8 cellular contexts compared by ENCODE assay signal in the genomic region with DNA sequence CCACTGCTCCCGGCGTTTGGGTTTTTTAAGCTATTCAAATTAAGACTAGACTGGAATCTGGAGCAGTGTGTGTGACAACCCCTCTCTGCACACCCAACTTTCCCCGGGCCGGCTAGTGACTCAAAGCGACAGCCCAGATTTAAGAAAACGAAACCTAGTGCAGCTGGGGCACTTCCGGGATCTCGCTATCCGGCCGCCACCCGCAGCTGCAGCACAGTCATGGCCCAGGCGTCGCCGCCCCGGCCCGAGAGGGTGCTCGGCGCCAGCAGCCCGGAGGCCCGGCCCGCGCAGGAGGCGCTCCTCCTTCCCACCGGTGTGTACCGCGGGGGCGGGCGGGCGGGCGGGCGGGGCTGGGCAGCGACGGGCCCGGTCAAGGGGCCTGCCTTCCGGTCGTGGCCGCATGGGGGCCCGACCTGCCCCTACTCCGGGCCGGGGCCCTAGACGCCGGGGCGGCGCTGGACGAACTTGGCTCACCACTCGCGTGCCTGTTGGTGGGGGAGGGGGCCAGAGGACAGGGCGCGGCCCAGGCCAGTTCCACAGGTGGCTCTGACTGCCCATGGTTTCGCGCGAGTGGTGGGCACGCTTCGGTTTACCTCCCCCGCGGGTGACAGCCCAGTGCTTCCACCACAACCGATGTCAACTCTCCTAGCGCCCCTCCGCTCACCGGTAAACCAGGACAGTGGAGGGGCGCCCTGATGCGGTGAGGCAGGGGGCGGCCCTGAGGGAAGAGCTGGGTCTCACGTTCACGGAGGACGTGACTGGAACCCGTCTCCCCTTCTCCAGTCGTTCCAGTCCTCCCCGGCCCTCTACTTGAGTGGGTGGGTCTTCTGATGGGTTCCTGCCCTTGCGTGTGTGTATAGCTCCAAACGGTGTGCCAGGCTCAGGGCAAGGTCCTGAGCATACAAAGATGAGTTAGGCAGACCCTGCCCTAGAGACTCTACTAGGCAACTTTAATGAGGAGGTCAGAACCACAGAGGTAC. TPM values are rescaled to one million over a fixed set of nuclear protein-coding genes. Genes with fewer than 3 reads are reported as not detected.
DNase-seq lines count a peak whose midpoint lies in the region; ATAC-seq and TF ChIP-seq lines count a peak whose summit lies in the region.

A gene (plus strand): TSS at position 171 of the 980 bp plus-strand sequence. CDS start 49 bp downstream, at position 220.

- H3K4me1 Mint-ChIP-seq in activated T-cell treated with anti-CD3 and anti-CD28 coated beads, Interleukin-2, amount 50 U/mL, for 4 hours (ENCODE audit: low read depth): peaks cover 54% of the 10 kb centered on the region

- H3K4me2 ChIP-seq in OCI-LY3 (ENCODE audit: low read length): peak within 1 kb of the TSS; percentile 88

- peak; percentile 81 for DNase-seq in A673 (ENCODE audit: low spot score)
- DNase-seq in activated T-cell treated with anti-CD3 and anti-CD28 coated beads, Interleukin-2, amount 50 U/mL, for 4 hours: peak; percentile 86
- peak; percentile 65 for DNase-seq in stimulated activated CD8-positive, alpha-beta memory T cell treated with anti-CD3 and anti-CD28 coated beads, Interleukin-7, amount 100 ng/mL, for 24 hours (ENCODE audit: low read depth)

- H3K79me2 ChIP-seq in OCI-LY3 (ENCODE audit: low read length): no peaks in the 10 kb centered on the region; the same call in 1 of the 2 replicates

- peak within 1 kb of the TSS; percentile 77 for H3K9ac ChIP-seq in OCI-LY3 (ENCODE audit: low read length)
- peak within 1 kb of the TSS; percentile 89 for H3K9ac ChIP-seq in mucosa of stomach (ENCODE audit: low read length)

- no peaks in the 10 kb centered on the region for H3K27me3 Mint-ChIP-seq in activated T-cell treated with anti-CD3 and anti-CD28 coated beads, Interleukin-2, amount 50 U/mL, for 4 hours (ENCODE audit: low read depth)

- peaks cover 30% of the 10 kb centered on the region for H3K36me3 Mint-ChIP-seq in activated T-cell treated with anti-CD3 and anti-CD28 coated beads, Interleukin-2, amount 50 U/mL, for 4 hours (ENCODE audit: insufficient read depth)

- no peaks in the 10 kb centered on the region; the same call in 1 of the 2 replicates for H4K20me1 ChIP-seq in OCI-LY3 (ENCODE audit: insufficient read depth, low read length)

- ATAC-seq in GM18861 (IDR thresholded peaks at IDR 0.05; ENCODE audit: unreplicated experiment) (peak; percentile 81), HG03064 (IDR thresholded peaks at IDR 0.05; ENCODE audit: low read depth, unreplicated experiment) (peak; percentile 78)
- peak; percentile 87 for ATAC-seq in activated T-cell treated with anti-CD3 and anti-CD28 coated beads, Interleukin-2, amount 50 U/mL, for 4 hours

- H3K36me3 ChIP-seq in A673 (ENCODE audit: insufficient read depth, low read length, poor library complexity, severe bottlenecking) (no peaks in the 10 kb centered on the region), OCI-LY3 (replicated peaks; ENCODE audit: low read depth, low read length) (peaks cover 27% of the 10 kb centered on the region), esophagus (ENCODE audit: control insufficient read depth in 2 of 2, insufficient read depth in 2 of 2, low read length in 1 of 2) (no peaks in the 10 kb centered on the region), mucosa of stomach (ENCODE audit: control insufficient read depth, insufficient read depth, low read length) (no peaks in the 10 kb centered on the region)

- H3K27me3 ChIP-seq in A673 (replicated peaks; ENCODE audit: insufficient read depth, low read depth, low read length, poor library complexity) (no peaks in the 10 kb centered on the region), OCI-LY3 (ENCODE audit: low read depth, low read length) (no peaks in the 10 kb centered on the region), esophagus (ENCODE audit: control insufficient read depth in 1 of 2, insufficient read depth in 2 of 2, low read length in 2 of 2) (no peaks in the 10 kb centered on the region), mucosa of stomach (ENCODE audit: control insufficient read depth, insufficient read depth, low read length) (no peaks in the 10 kb centered on the region)

- CTCF ChIA-PET in A673 (lab: Charles Lee): no interaction called here

- peak within 1 kb of the TSS; percentile 29 for H2AFZ ChIP-seq in OCI-LY3 (ENCODE audit: low read depth, low read length)

- BruUV-seq in A673 (replicated peaks; lab: Mats Ljungman, UMichigan): no TSS peak

- no peaks in the 10 kb centered on the region for H3K9me3 ChIP-seq in A673 (ENCODE audit: low read depth, low read length, poor library complexity, severe bottlenecking)
- no peaks in the 10 kb centered on the region for H3K9me3 ChIP-seq in OCI-LY3 (ENCODE audit: insufficient read depth, low read length)
- H3K9me3 ChIP-seq in esophagus (ENCODE audit: control insufficient read depth in 2 of 2, insufficient read depth in 1 of 2, low read depth in 1 of 2, low read length in 1 of 2): no peaks in the 10 kb centered on the region
- H3K9me3 ChIP-seq in mucosa of stomach (ENCODE audit: control insufficient read depth, low read length): no peaks in the 10 kb centered on the region

- peak within 1 kb of the TSS; percentile 94 for H3K4me3 Mint-ChIP-seq in activated T-cell treated with anti-CD3 and anti-CD28 coated beads, Interleukin-2, amount 50 U/mL, for 4 hours

- H3K4me1 ChIP-seq in A673 (ENCODE audit: insufficient read depth, low read length, poor library complexity, severe bottlenecking): no peaks in the 10 kb centered on the region
- H3K4me1 ChIP-seq in OCI-LY3 (ENCODE audit: low read length): peaks cover 22% of the 10 kb centered on the region
- peaks cover 0 to 3% of the 10 kb centered on the region in 2 donors for H3K4me1 ChIP-seq in esophagus (ENCODE audit: control insufficient read depth in 2 of 2, insufficient read depth in 2 of 2, low read length in 1 of 2)
- H3K4me1 ChIP-seq in mucosa of stomach (ENCODE audit: control insufficient read depth, insufficient read depth, low read length): peaks cover 5% of the 10 kb centered on the region

- TF ChIP-seq CTCF in A673 (conservative IDR thresholded peaks at IDR 0.05; ENCODE audit: low read depth, low read length) (no peak), OCI-LY3 (IDR thresholded peaks at IDR 0.05; ENCODE audit: low read depth, low read length) (peak; percentile 24)

- H3K27ac ChIP-seq in A673 (ENCODE audit: low read depth, low read length, poor library complexity, severe bottlenecking): peak within 1 kb of the TSS; percentile 72
- peak within 1 kb of the TSS; percentile 79 for H3K27ac ChIP-seq in OCI-LY3 (ENCODE audit: low read length)
- H3K27ac ChIP-seq in esophagus (ENCODE audit: low read depth in 2 of 2, low read length in 1 of 2): peak within 1 kb of the TSS; percentile 97

- H3K9me3 Mint-ChIP-seq in activated T-cell treated with anti-CD3 and anti-CD28 coated beads, Interleukin-2, amount 50 U/mL, for 4 hours: no peaks in the 10 kb centered on the region

- POLR2A ChIA-PET in A673 (lab: Charles Lee; ENCODE audit: low non-redundant PET): interaction anchor here (0.7 kb wide), 1 partner anchor 666 kb away, joined by 12 read pairs; no protein-coding TSS in a partner anchor

- intact Hi-C loops in A673 (cut with micrococcal nuclease; ENCODE audit: unreplicated experiment): loop anchor here (1.0 kb wide), 1 partner anchor 9 kb away; no protein-coding TSS in a partner anchor

- peak within 1 kb of the TSS; percentile 51 for H3K4me3 ChIP-seq in A673 (ENCODE audit: low read depth, low read length, poor library complexity, severe bottlenecking)
- peak within 1 kb of the TSS; percentile 87 for H3K4me3 ChIP-seq in OCI-LY3 (ENCODE audit: low read length)
- peak within 1 kb of the TSS; percentile 49 to 60 for H3K4me3 ChIP-seq in esophagus (ENCODE audit: low read depth in 1 of 2, low read length in 2 of 2)
- H3K4me3 ChIP-seq in mucosa of stomach (ENCODE audit: low read length): peak within 1 kb of the TSS; percentile 61

- 3 to 4% methylated on average over 50 to 71 of the region's 71 CpGs for WGBS in esophagus, 2 donors

RNA-seq across cellular contexts. Expression of the gene that starts here (rescaled TPM):
- total RNA-seq in A673 (2021): 16.0 and 17.0 TPM in 2 replicates
- 10 to 100 TPM; 35.6 to 50.5 (median 36.6) TPM for total RNA-seq in activated T-cell treated with anti-CD3 and anti-CD28 coated beads, Interleukin-2, amount 50 U/mL, for 4 hours
- 10 to 100 TPM; 24.5 to 55.4 TPM for polyA plus RNA-seq in esophagus

Comparison
In these comparisons a context has a peak if more than half of its experiments do, and no peak if none do; other contexts are left out.
1. Peak in every context shown above with its lines: DNase-seq, ATAC-seq, H3K4me3 ChIP-seq and H3K27ac ChIP-seq.